Comparison of ENCODE assay signal across 23 cellular contexts in the genomic region with DNA sequence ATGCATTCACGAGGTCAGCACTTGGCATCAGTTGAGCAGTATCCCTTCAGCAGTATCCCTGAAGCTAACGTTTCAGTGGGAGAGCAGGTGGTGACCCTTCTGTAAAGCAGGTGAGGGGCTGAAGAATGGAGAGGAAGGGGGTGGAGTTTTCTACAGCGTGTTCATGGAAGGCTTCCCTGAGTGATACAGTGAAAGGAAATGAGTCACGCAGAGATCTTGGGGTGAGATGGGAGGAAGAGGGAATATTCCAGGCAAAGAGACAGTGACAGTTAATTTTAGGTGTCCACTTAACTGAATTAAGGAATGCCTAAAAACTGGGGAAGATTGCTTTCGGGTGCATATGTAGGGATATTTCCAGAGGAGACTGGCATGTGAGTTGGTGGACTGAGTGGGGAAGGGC. TPM values are rescaled to one million over a fixed set of nuclear protein-coding genes. Genes with fewer than 3 reads are reported as not detected.
"Had no signal": no experiment of that assay in that cellular context is flagged by ENCODE, and none has a peak within 500 bp of the region (broad histone marks: within the 10 kb centered on the region; RNA-seq: fewer than 3 reads in every experiment).

No MANE protein-coding gene starts in this region.

- H3K27me3 ChIP-seq: ovary, right lobe of liver, transverse colon had no signal

- H3K27ac ChIP-seq: ovary, right lobe of liver, suprapubic skin, transverse colon had no signal

- ATAC-seq: activated CD8-positive, alpha-beta memory T cell treated with anti-CD3 and anti-CD28 coated beads, Interleukin-2, amount 10 ng/mL, durations not matched to agents 7 days and 5 days; naive thymus-derived CD8-positive, alpha-beta T cell; stimulated activated naive CD8-positive, alpha-beta T cell treated with anti-CD3 and anti-CD28 coated beads, Interleukin-15, amount 100 ng/mL, for 72 hours had no signal

- DNase-seq: activated B cell treated with CpG ODN at 0.5 μM for 24 hours; activated CD4-positive, alpha-beta memory T cell treated with anti-CD3 and anti-CD28 coated beads, Interleukin-2, amount 10 ng/mL, durations not matched to agents 7 days and 5 days; activated CD4-positive, alpha-beta T cell treated with anti-CD3 and anti-CD28 coated beads for 4 hours; activated CD8-positive, alpha-beta memory T cell treated with anti-CD3 and anti-CD28 coated beads, Interleukin-2, amount 10 ng/mL, durations not matched to agents 7 days and 5 days; activated naive CD4-positive, alpha-beta T cell treated with Interleukin-2 at 50 U/mL for 16 hours; activated naive CD8-positive, alpha-beta T cell treated with anti-CD3 and anti-CD28 coated beads, Interleukin-2, amount 10 ng/mL, durations not matched to agents 7 days and 5 days; central memory CD4-positive, alpha-beta T cell; head of caudate nucleus; mesendoderm; naive thymus-derived CD8-positive, alpha-beta T cell; ovary; right lobe of liver; small intestine; stimulated activated CD4-positive, alpha-beta T cell treated with anti-CD3 and anti-CD28 coated beads, Interleukin-15, amount 100 ng/mL, for 24 hours; stimulated activated CD4-positive, alpha-beta T cell treated with anti-CD3 and anti-CD28 coated beads, Interleukin-2, amount 100 ng/mL, for 48 hours; stimulated activated naive CD8-positive, alpha-beta T cell treated with anti-CD3 and anti-CD28 coated beads, Interleukin-15, amount 100 ng/mL, for 72 hours; transverse colon had no signal

- H3K4me1 ChIP-seq: suprapubic skin, transverse colon had no signal

- FAIRE-seq: colon, frontal cortex, small intestine had no signal

RNA-seq across cellular contexts. Expression of gene TAS2R1, which starts 25.7 kb away (rescaled TPM):
- total RNA-seq: activated B cell treated with CpG ODN at 0.5 μM for 24 hours; activated CD4-positive, alpha-beta memory T cell treated with anti-CD3 and anti-CD28 coated beads, Interleukin-2, amount 10 ng/mL, durations not matched to agents 7 days and 5 days; activated CD8-positive, alpha-beta memory T cell treated with anti-CD3 and anti-CD28 coated beads, Interleukin-2, amount 10 ng/mL, durations not matched to agents 7 days and 5 days; activated naive CD8-positive, alpha-beta T cell treated with anti-CD3 and anti-CD28 coated beads, Interleukin-2, amount 10 ng/mL, durations not matched to agents 7 days and 5 days; epithelial cell of proximal tubule; frontal cortex; kidney epithelial cell; liver; naive thymus-derived CD8-positive, alpha-beta T cell; ovary; right lobe of liver; suprapubic skin; transverse colon had no signal
- polyA plus RNA-seq: liver; naive thymus-derived CD8-positive, alpha-beta T cell; ovary; small intestine had no signal

RNA-seq across cellular contexts. Expression of gene SEMA5A, which starts 58.5 kb away (rescaled TPM):
- total RNA-seq: activated B cell treated with CpG ODN at 0.5 μM for 24 hours; naive thymus-derived CD8-positive, alpha-beta T cell had no signal
- polyA plus RNA-seq: naive thymus-derived CD8-positive, alpha-beta T cell had no signal
